ENCODE assay signal across 8 cellular contexts in genomic region chr19:48444129-48444932, GRCh38. TPM values are rescaled to one million over a fixed set of nuclear protein-coding genes. Genes with fewer than 3 reads are reported as not detected.
A peak's percentile ranks its signal among the peaks of the same experiment; 100 is the strongest.
DNase-seq lines count a peak whose midpoint lies in the region; ATAC-seq, FAIRE-seq and TF ChIP-seq lines count a peak whose summit lies in the region.

No MANE protein-coding gene starts in this region.

- no peaks in the 10 kb centered on the region for H3K9me3 ChIP-seq in mucosa of rectum (ENCODE audit: control insufficient read depth in 2 of 2, low read length in 2 of 2)

- DNase-seq in AG09309 (ENCODE audit: low read depth) (no peak), H7 (peak; percentile 53), NOMO-1 treated with dmso at 0.1 percent for 144 hours (lab: John Stamatoyannopoulos, UW; ENCODE audit: unreplicated experiment) (no peak), NCI-H2081 (lab: John Stamatoyannopoulos, UW) (no peak), H54 (ENCODE audit: insufficient read length, low spot score) (no peak)
- DNase-seq in activated naive CD8-positive, alpha-beta T cell treated with anti-CD3 and anti-CD28 coated beads for 36 hours: no peak

- TF ChIP-seq CTCF in AG09309 (IDR thresholded peaks at IDR 0.05; ENCODE audit: control insufficient read depth, insufficient read depth, low read depth, low read length, missing control alignments): no peak

- peaks cover 11 to 17% of the 10 kb centered on the region in 2 donors for H3K4me1 ChIP-seq in mucosa of rectum (ENCODE audit: control insufficient read depth in 2 of 2, insufficient read depth in 2 of 2, low read length in 2 of 2)

- H3K27ac ChIP-seq in mucosa of rectum (ENCODE audit: low read depth in 2 of 2, low read length in 2 of 2): no peak overlapping the region

- no peaks in the 10 kb centered on the region for H3K9me3 Mint-ChIP-seq in activated naive CD8-positive, alpha-beta T cell treated with anti-CD3 and anti-CD28 coated beads for 36 hours

- H3K4me1 Mint-ChIP-seq in activated naive CD8-positive, alpha-beta T cell treated with anti-CD3 and anti-CD28 coated beads for 36 hours: peaks cover 35% of the 10 kb centered on the region

- H3K36me3 Mint-ChIP-seq in activated naive CD8-positive, alpha-beta T cell treated with anti-CD3 and anti-CD28 coated beads for 36 hours: peaks cover 33% of the 10 kb centered on the region

- H3K27ac Mint-ChIP-seq in activated naive CD8-positive, alpha-beta T cell treated with anti-CD3 and anti-CD28 coated beads for 36 hours: no peak overlapping the region

- H3K9ac ChIP-seq in mucosa of rectum (ENCODE audit: low read depth in 1 of 2, low read length in 2 of 2): no peak overlapping the region

- H3K27me3 Mint-ChIP-seq in activated naive CD8-positive, alpha-beta T cell treated with anti-CD3 and anti-CD28 coated beads for 36 hours: peaks cover 32% of the 10 kb centered on the region

- H3K36me3 ChIP-seq in H7 (replicated peaks; ENCODE audit: control insufficient read depth, insufficient read depth, low read length) (peaks cover 14% of the 10 kb centered on the region), mucosa of rectum (ENCODE audit: control insufficient read depth in 2 of 2, insufficient read depth in 2 of 2, low read length in 2 of 2) (peaks cover 6 to 14% of the 10 kb centered on the region in 2 donors)

- H3K27me3 ChIP-seq in H7 (ENCODE audit: control insufficient read depth, insufficient read depth, low read length) (no peaks in the 10 kb centered on the region), mucosa of rectum (ENCODE audit: control insufficient read depth in 2 of 2, insufficient read depth in 2 of 2, low read length in 2 of 2) (peaks cover 18 to 22% of the 10 kb centered on the region in 2 donors)

- no peak for TF ChIP-seq POLR2A in H54 (IDR thresholded peaks at IDR 0.05; ENCODE audit: low read depth, low read length)

- FAIRE-seq in H54 (lab: Jason Lieb, UNC): no peak

- peak overlapping the region; percentile 88 for H3K4me3 Mint-ChIP-seq in activated naive CD8-positive, alpha-beta T cell treated with anti-CD3 and anti-CD28 coated beads for 36 hours

- no peak for ATAC-seq in HG02973 (IDR thresholded peaks at IDR 0.05; ENCODE audit: unreplicated experiment)

- peak overlapping the region; percentile 97 for H3K4me3 ChIP-seq in AG09309 (ENCODE audit: control insufficient read depth, low read depth, low read length)
- H3K4me3 ChIP-seq in H7 (ENCODE audit: insufficient read depth, low read depth, low read length): no peak overlapping the region; the same call in 1 of the 2 replicates
- H3K4me3 ChIP-seq in mucosa of rectum (ENCODE audit: low read length in 2 of 2): peak overlapping the region; percentile 95 to 98

RNA-seq across cellular contexts. Expression of gene GRWD1, which starts 1.5 kb away (rescaled TPM):
- 80.6 and 97.8 TPM in 2 replicates for total RNA-seq in H7 (2014; rRNA removed; shearing (Covaris generic))
- total RNA-seq in activated naive CD8-positive, alpha-beta T cell treated with anti-CD3 and anti-CD28 coated beads for 36 hours: 10 to 100 TPM; 91.1 to 98.5 TPM

RNA-seq across cellular contexts. Expression of gene KCNJ14, which starts 11.0 kb away (rescaled TPM):
- 0.21 and 0.70 TPM in 2 replicates for total RNA-seq in H7 (2014; rRNA removed; shearing (Covaris generic))
- total RNA-seq in activated naive CD8-positive, alpha-beta T cell treated with anti-CD3 and anti-CD28 coated beads for 36 hours: 1 to 10 TPM; 1.4 to 1.5 TPM

RNA-seq across cellular contexts. Expression of gene CYTH2, which starts 24.8 kb away (rescaled TPM):
- 42.9 and 51.3 TPM in 2 replicates for total RNA-seq in H7 (2014; rRNA removed; shearing (Covaris generic))
- total RNA-seq in activated naive CD8-positive, alpha-beta T cell treated with anti-CD3 and anti-CD28 coated beads for 36 hours: 10 to 100 TPM; 18.2 to 21.7 TPM

RNA-seq across cellular contexts. Expression of gene GRIN2D, which starts 50.9 kb away (rescaled TPM):
- 4.4 and 4.8 TPM in 2 replicates for total RNA-seq in H7 (2014; rRNA removed; shearing (Covaris generic))
- under 1 TPM; 0.28 to 0.29 TPM for total RNA-seq in activated naive CD8-positive, alpha-beta T cell treated with anti-CD3 and anti-CD28 coated beads for 36 hours

RNA-seq across cellular contexts. Expression of gene KDELR1, which starts 53.0 kb away (rescaled TPM):
- 110 and 111 TPM in 2 replicates for total RNA-seq in H7 (2014; rRNA removed; shearing (Covaris generic))
- 10 to 100 TPM; 72.5 to 73.9 TPM for total RNA-seq in activated naive CD8-positive, alpha-beta T cell treated with anti-CD3 and anti-CD28 coated beads for 36 hours
